21 cellular contexts compared by ENCODE assay signal in the genomic region with DNA sequence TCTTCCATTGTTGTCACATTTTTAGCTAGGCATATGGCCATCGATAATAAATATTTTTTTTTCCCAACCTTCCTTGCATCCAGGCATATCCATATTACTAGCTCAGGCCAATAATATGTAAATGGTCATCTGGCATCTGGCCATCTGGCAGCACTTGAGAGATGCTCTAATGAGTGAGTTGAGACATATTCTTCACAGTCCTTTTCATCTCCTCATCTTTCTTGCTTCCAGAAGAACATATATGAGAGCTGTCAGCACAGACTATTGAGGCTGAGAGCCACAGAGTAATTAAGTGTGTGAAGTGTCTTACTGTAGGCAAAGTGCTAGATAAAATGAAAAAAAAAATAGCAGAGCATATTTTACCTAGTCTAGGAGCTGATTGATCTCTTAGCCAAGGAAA.
"Had no signal": no experiment of that assay in that cellular context is flagged by ENCODE, and none has a peak within 500 bp of the region (broad histone marks: within the 10 kb centered on the region; RNA-seq: fewer than 3 reads in every experiment).

No MANE protein-coding gene starts in this region.

- H3K27ac ChIP-seq: esophagus squamous epithelium, gastrocnemius medialis, upper lobe of left lung had no signal

- DNase-seq: activated CD4-positive, alpha-beta memory T cell treated with anti-CD3 and anti-CD28 coated beads for 36 hours; activated CD4-positive, alpha-beta T cell treated with anti-CD3 and anti-CD28 coated beads for 48 hours; activated effector memory CD4-positive, alpha-beta T cell treated with Interleukin-2 at 50 U/mL for 16 hours; activated naive CD4-positive, alpha-beta T cell treated with anti-CD3 and anti-CD28 coated beads for 36 hours; activated T-cell treated with anti-CD3 and anti-CD28 coated beads, Interleukin-2, amount 50 U/mL, for 72 hours; amygdala; cortex of kidney; endodermal cell; esophagus squamous epithelium; gastrocnemius medialis; head of caudate nucleus; hypothalamus; retina; stimulated activated CD4-positive, alpha-beta T cell treated with anti-CD3 and anti-CD28 coated beads, Interleukin-4, amount 100 ng/mL, for 1 hour; stimulated activated naive CD4-positive, alpha-beta T cell; upper lobe of left lung had no signal

- H3K4me3 ChIP-seq: esophagus squamous epithelium, gastrocnemius medialis, upper lobe of left lung had no signal

- H3K4me1 Mint-ChIP-seq: memory B cell had no signal

- ATAC-seq: activated T-cell treated with anti-CD3 and anti-CD28 coated beads, Interleukin-2, amount 50 U/mL, for 72 hours; gastrocnemius medialis; natural killer cell treated with Interleukin-12 subunit alpha and Interleukin-12 subunit beta and Interleukin-15 and Interleukin-18, amount 100 ng/mL, for 72 hours had no signal

- H3K4me3 Mint-ChIP-seq: activated CD4-positive, alpha-beta memory T cell treated with anti-CD3 and anti-CD28 coated beads for 36 hours; activated naive CD4-positive, alpha-beta T cell treated with anti-CD3 and anti-CD28 coated beads for 36 hours; activated T-cell treated with anti-CD3 and anti-CD28 coated beads, Interleukin-2, amount 50 U/mL, for 72 hours; endodermal cell; memory B cell; natural killer cell treated with Interleukin-12 subunit alpha and Interleukin-12 subunit beta and Interleukin-15 and Interleukin-18, amount 100 ng/mL, for 72 hours had no signal

- H3K9me3 Mint-ChIP-seq: endodermal cell had no signal

- H3K27ac Mint-ChIP-seq: activated CD4-positive, alpha-beta memory T cell treated with anti-CD3 and anti-CD28 coated beads for 36 hours; activated naive CD4-positive, alpha-beta T cell treated with anti-CD3 and anti-CD28 coated beads for 36 hours; activated T-cell treated with anti-CD3 and anti-CD28 coated beads, Interleukin-2, amount 50 U/mL, for 72 hours; endodermal cell; memory B cell; natural killer cell treated with Interleukin-12 subunit alpha and Interleukin-12 subunit beta and Interleukin-15 and Interleukin-18, amount 100 ng/mL, for 72 hours; progenitor cell of endocrine pancreas had no signal

- H3K36me3 Mint-ChIP-seq: activated CD4-positive, alpha-beta memory T cell treated with anti-CD3 and anti-CD28 coated beads for 36 hours; memory B cell had no signal

- H3K4me1 ChIP-seq: esophagus squamous epithelium, gastrocnemius medialis, upper lobe of left lung had no signal

- H3K27me3 ChIP-seq: esophagus squamous epithelium, gastrocnemius medialis, upper lobe of left lung had no signal

- H3K36me3 ChIP-seq: esophagus squamous epithelium, gastrocnemius medialis, upper lobe of left lung had no signal

- H3K27me3 Mint-ChIP-seq: activated CD4-positive, alpha-beta memory T cell treated with anti-CD3 and anti-CD28 coated beads for 36 hours; memory B cell; natural killer cell treated with Interleukin-12 subunit alpha and Interleukin-12 subunit beta and Interleukin-15 and Interleukin-18, amount 100 ng/mL, for 72 hours; progenitor cell of endocrine pancreas had no signal

- FAIRE-seq: bronchial epithelial cell, islet of Langerhans had no signal

- H3K9me3 ChIP-seq: esophagus squamous epithelium, gastrocnemius medialis, upper lobe of left lung had no signal
